ENCODE assay signal across 8 cellular contexts in the genomic region with DNA sequence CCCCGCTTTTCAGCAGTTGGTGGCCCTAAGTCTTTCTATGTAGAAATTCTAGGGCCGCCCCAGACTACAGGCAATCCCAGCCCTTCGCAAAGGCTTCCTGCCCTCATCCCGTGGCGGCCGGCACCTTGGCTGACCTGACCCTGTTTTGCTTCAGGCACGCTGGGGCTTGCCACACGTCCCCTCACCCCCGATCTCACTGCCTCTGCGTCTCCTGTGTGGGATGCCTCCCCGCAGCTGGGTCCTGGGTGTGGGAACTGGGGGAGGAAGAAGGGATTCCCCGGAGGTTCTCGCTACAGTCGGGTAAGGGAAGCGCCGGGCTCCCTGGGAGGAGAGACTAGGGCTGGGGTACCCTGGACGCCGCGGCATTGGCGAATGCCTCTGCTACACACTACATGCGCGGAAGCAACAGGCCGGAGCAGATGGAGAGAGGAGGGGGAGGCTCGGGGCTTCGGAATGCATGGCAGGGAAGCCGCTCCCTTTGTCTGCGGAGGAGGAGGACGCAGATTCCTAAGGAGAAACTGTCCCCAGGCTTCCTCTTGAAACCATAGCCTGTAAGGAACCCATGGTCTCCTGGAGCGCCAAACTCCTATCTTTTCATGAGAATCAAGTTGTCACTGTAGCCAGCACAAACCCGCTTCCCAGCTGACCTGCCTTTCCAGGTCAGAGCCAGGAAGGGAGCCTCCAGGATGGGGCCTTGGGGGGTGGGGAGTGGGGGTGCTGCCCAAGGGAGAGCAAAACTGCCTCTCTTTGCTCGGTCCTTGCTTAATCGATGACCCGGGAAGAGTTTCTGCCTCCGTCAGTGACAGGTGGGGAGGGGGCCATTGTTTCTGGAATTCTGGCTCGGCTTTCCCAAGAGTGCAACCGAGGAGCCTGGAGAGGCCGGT. TPM values are rescaled to one million over a fixed set of nuclear protein-coding genes. Genes with fewer than 3 reads are reported as not detected.
A peak's percentile ranks its signal among the peaks of the same experiment; 100 is the strongest.
DNase-seq lines count a peak whose midpoint lies in the region; ATAC-seq and TF ChIP-seq lines count a peak whose summit lies in the region.

No MANE protein-coding gene starts in this region.

- peak overlapping the region; percentile 91 for H3K27ac ChIP-seq in colonic mucosa
- H3K27ac ChIP-seq in tibial nerve = peak overlapping the region; percentile 67 to 91 (median 84)

- no peaks in the 10 kb centered on the region for H3K9me3 Mint-ChIP-seq in memory B cell

- POLR2A ChIA-PET in AG04449 (lab: Yijun Ruan, JAX) = interaction anchor here (0.9 kb wide), 1 partner anchor 16 kb away, joined by 3 read pairs; no protein-coding TSS in a partner anchor

- CTCF ChIA-PET in AG04449 (lab: Yijun Ruan, JAX) = interaction anchor here (1.2 to 18.9 kb wide), 14 partner anchors 8 to 649 kb away, joined by 3 to 450 read pairs (median 32); a partner anchor contains a TSS

- intact Hi-C loops in colonic mucosa (cut with DNase I) = loop anchor here (2.0 kb wide), 1 partner anchor 13 kb away; no protein-coding TSS in a partner anchor

- H3K27me3 ChIP-seq in colonic mucosa (no peaks in the 10 kb centered on the region), tibial nerve (no peaks in the 10 kb centered on the region)

- peaks cover 16% of the 10 kb centered on the region for H3K4me1 Mint-ChIP-seq in memory B cell

- H3K4me3 ChIP-seq in AG04449 (ENCODE audit: low read depth, low read length) = peak overlapping the region; percentile 70
- peak overlapping the region; percentile 61 for H3K4me3 ChIP-seq in colonic mucosa
- peak overlapping the region; percentile 50 to 91 (median 73) for H3K4me3 ChIP-seq in tibial nerve

- H3K36me3 ChIP-seq in colonic mucosa (no peaks in the 10 kb centered on the region), tibial nerve (no peaks in the 10 kb centered on the region)

- ATAC-seq in GM21381 (IDR thresholded peaks at IDR 0.05; ENCODE audit: unreplicated experiment) = peak; percentile 1
- no peak for ATAC-seq in memory B cell (ENCODE audit: low read depth)

- peaks cover 10% of the 10 kb centered on the region for H3K36me3 Mint-ChIP-seq in memory B cell

- TF ChIP-seq EP300 in tibial nerve (IDR thresholded peaks at IDR 0.05) = no peak

- DNase-seq in AG04449 (ENCODE audit: low read depth, low spot score) = no peak
- DNase-seq in NCI-H82 (lab: John Stamatoyannopoulos, UW) = peak; percentile 71
- DNase-seq in colonic mucosa = peak; percentile 67
- DNase-seq in memory B cell (ENCODE audit: low spot score in 2 of 2) = peak in 1 of 2 donors; percentile 37
- no peak for DNase-seq in tibial nerve (ENCODE audit: low spot score in 2 of 2)
- no peak for DNase-seq in stimulated activated naive CD4-positive, alpha-beta T cell treated with Interleukin-2 at 50 U/mL for 16 hours (lab: John Stamatoyannopoulos, UW)
- DNase-seq in stimulated activated CD4-positive, alpha-beta T cell treated with anti-CD3 and anti-CD28 coated beads, Interleukin-15, amount 100 ng/mL, for 24 hours = no peak

- TF ChIP-seq POLR2A in tibial nerve (IDR thresholded peaks at IDR 0.05) = no peak

- TF ChIP-seq CTCF in AG04449 (IDR thresholded peaks at IDR 0.05; ENCODE audit: insufficient read depth, low read length, missing control alignments) = no peak
- no peak for TF ChIP-seq CTCF in colonic mucosa (IDR thresholded peaks at IDR 0.05)
- TF ChIP-seq CTCF in tibial nerve (IDR thresholded peaks at IDR 0.05) = no peak

- peak overlapping the region; percentile 81 for H3K27ac Mint-ChIP-seq in memory B cell

- peak overlapping the region; percentile 90 to 99 for H3K9ac ChIP-seq in colonic mucosa (ENCODE audit: low read depth in 2 of 2, low read length in 2 of 2)

- H3K4me3 Mint-ChIP-seq in memory B cell = peak overlapping the region; percentile 98

- H3K27me3 Mint-ChIP-seq in memory B cell = no peaks in the 10 kb centered on the region

- H3K9me3 ChIP-seq in colonic mucosa = no peaks in the 10 kb centered on the region
- no peaks in the 10 kb centered on the region for H3K9me3 ChIP-seq in tibial nerve

- H3K4me1 ChIP-seq in colonic mucosa = peaks cover 5% of the 10 kb centered on the region
- peaks cover 0 to 53% (median 25%) of the 10 kb centered on the region in 4 donors for H3K4me1 ChIP-seq in tibial nerve

- WGBS in tibial nerve, 2 donors = 4 to 6% methylated on average over 37 of the region's 37 CpGs

RNA-seq across cellular contexts. Expression of a gene that starts 1.4 kb away (rescaled TPM):
- 10 to 100 TPM; 54.7 to 59.7 TPM for total RNA-seq in colonic mucosa
- 10 to 100 TPM; 17.7 to 34.5 (median 25.8) TPM for total RNA-seq in tibial nerve

RNA-seq across cellular contexts. Expression of a gene that starts 30.7 kb away (rescaled TPM):
- total RNA-seq in colonic mucosa = 10 to 100 TPM; 24.9 to 38.1 TPM
- total RNA-seq in tibial nerve = 10 to 100 TPM; 24.3 to 76.9 (median 40.3) TPM

RNA-seq across cellular contexts. Expression of a gene that starts 39.4 kb away (rescaled TPM):
- 10 to 100 TPM in 1 of 2 donors, 1 to 10 TPM in 1; 4.7 to 17.6 TPM for total RNA-seq in colonic mucosa
- total RNA-seq in tibial nerve = 10 to 100 TPM in 1 of 4 donors, 1 to 10 TPM in 3; 7.0 to 12.3 (median 9.6) TPM

Comparison
In these comparisons a context has a peak if more than half of its experiments do, and no peak if none do; other contexts are left out.
1. DNase-seq: peak in NCI-H82 (single experiment) and colonic mucosa (single experiment); none in AG04449 (single experiment), tibial nerve (0 of 2), stimulated activated naive CD4-positive, alpha-beta T cell treated with Interleukin-2 at 50 U/mL for 16 hours (single experiment) and stimulated activated CD4-positive, alpha-beta T cell treated with anti-CD3 and anti-CD28 coated beads, Interleukin-15, amount 100 ng/mL, for 24 hours (single experiment).
2. Peak in every context shown above with its lines, with median percentiles within 50 percentile points of each other: H3K4me3 ChIP-seq.